8 cellular contexts compared by ENCODE assay signal in the genomic region with DNA sequence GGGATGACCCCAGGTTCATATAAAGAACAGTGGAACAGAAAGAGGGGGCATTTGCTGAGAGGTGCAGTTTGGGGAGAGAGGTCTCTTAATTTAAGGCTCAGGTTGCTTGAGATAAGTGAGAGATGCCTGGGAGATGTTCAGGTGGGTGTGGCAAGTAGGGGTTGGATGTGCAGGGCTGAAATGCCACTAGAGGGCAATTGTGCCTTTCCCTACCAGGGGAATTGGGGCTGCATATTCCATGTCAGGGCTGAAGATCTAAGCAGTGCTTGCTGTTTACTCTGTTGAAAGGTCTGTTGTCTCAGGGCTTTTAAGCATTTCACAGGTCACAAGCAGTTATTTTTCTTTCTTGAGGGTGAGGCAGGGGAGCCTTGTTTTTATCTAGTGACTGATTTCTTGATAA. TPM values are rescaled to one million over a fixed set of nuclear protein-coding genes. Genes with fewer than 3 reads are reported as not detected.
A peak's percentile ranks its signal among the peaks of the same experiment; 100 is the strongest.
DNase-seq lines count a peak whose midpoint lies in the region; ATAC-seq, FAIRE-seq and TF ChIP-seq lines count a peak whose summit lies in the region.

No MANE protein-coding gene starts in this region.

- H3K9me3 Mint-ChIP-seq in CD14-positive monocyte = no peaks in the 10 kb centered on the region

- DNase-seq in AG09309 (ENCODE audit: low read depth) = no peak
- peak; percentile 32 for DNase-seq in H54 (ENCODE audit: insufficient read length, low spot score)
- peak in 1 of 2 experiments; percentile 18 for DNase-seq in PC-9
- peak in 1 of 2 donors; percentile 59 for DNase-seq in foreskin fibroblast
- DNase-seq in small intestine = peak; percentile 30
- no peak for DNase-seq in CD14-positive monocyte (ENCODE audit: low spot score)

- H3K79me2 ChIP-seq in PC-9 (ENCODE audit: low read depth) = no peaks in the 10 kb centered on the region

- TF ChIP-seq CTCF in AG09309 (IDR thresholded peaks at IDR 0.05; ENCODE audit: control insufficient read depth, insufficient read depth, low read depth, low read length, missing control alignments) (peak; percentile 70), PC-9 (conservative IDR thresholded peaks at IDR 0.05) (peak; percentile 48; the same call in 1 of the 2 replicates), foreskin fibroblast (IDR thresholded peaks at IDR 0.05; ENCODE audit: low read depth, low read length) (peak; percentile 47), CD14-positive monocyte (IDR thresholded peaks at IDR 0.05) (no peak)

- POLR2A ChIA-PET in PC-9 (lab: Charles Lee; ENCODE audit: unreplicated experiment) = no interaction called here

- intact Hi-C loops in PC-9 (cut with micrococcal nuclease; ENCODE audit: unreplicated experiment) = no loop called here
- intact Hi-C loops in CD14-positive monocyte (cut with micrococcal nuclease) = no loop called here

- no peak overlapping the region for H3K4me2 ChIP-seq in PC-9

- no peaks in the 10 kb centered on the region for H3K4me1 ChIP-seq in PC-9 (replicated peaks; ENCODE audit: insufficient read depth)
- no peaks in the 10 kb centered on the region for H3K4me1 ChIP-seq in small intestine (ENCODE audit: control insufficient read depth in 2 of 2, insufficient read depth in 1 of 2, low read depth in 1 of 2, low read length in 1 of 2)

- TF ChIP-seq POLR2A in H54 (IDR thresholded peaks at IDR 0.05; ENCODE audit: low read depth, low read length) = no peak

- ATAC-seq in HG02938 (IDR thresholded peaks at IDR 0.05; ENCODE audit: unreplicated experiment) (no peak), HG03521 (IDR thresholded peaks at IDR 0.05; ENCODE audit: unreplicated experiment) (no peak)

- H3K36me3 ChIP-seq in PC-9 (ENCODE audit: low read depth) (no peaks in the 10 kb centered on the region), small intestine (ENCODE audit: control insufficient read depth in 2 of 2, insufficient read depth in 2 of 2, low read length in 2 of 2) (no peaks in the 10 kb centered on the region)

- H2AFZ ChIP-seq in PC-9 = no peak overlapping the region

- CTCF ChIA-PET in PC-9 (lab: Charles Lee) = interaction anchor here (0.6 kb wide), 1 partner anchor 347 kb away, joined by 3 read pairs; no protein-coding TSS in a partner anchor

- no peaks in the 10 kb centered on the region for H4K20me1 ChIP-seq in PC-9 (ENCODE audit: insufficient read depth)

- H3K27ac ChIP-seq in PC-9 = no peak overlapping the region
- H3K27ac ChIP-seq in small intestine (ENCODE audit: low read depth in 1 of 2, low read length in 1 of 2) = no peak overlapping the region

- no peaks in the 10 kb centered on the region for H3K9me2 ChIP-seq in PC-9 (ENCODE audit: insufficient read depth)

- H3K4me3 ChIP-seq in AG09309 (ENCODE audit: control insufficient read depth, low read depth, low read length) = no peak overlapping the region
- no peak overlapping the region for H3K4me3 ChIP-seq in PC-9
- no peak overlapping the region for H3K4me3 ChIP-seq in foreskin fibroblast (ENCODE audit: low read depth in 1 of 2, low read length in 2 of 2)
- no peak overlapping the region for H3K4me3 ChIP-seq in small intestine (ENCODE audit: low read depth in 1 of 2, low read length in 2 of 2)

- H3K27me3 ChIP-seq in PC-9 (ENCODE audit: insufficient read depth, low read depth) = peaks cover 56% of the 10 kb centered on the region
- H3K27me3 ChIP-seq in small intestine (ENCODE audit: control insufficient read depth in 2 of 2, insufficient read depth in 2 of 2, low read length in 2 of 2) = peaks cover 0 to 3% of the 10 kb centered on the region in 2 donors

- no TSS peak for BruUV-seq in PC-9 (replicated peaks; lab: Mats Ljungman, UMichigan)

- no peak for FAIRE-seq in H54 (lab: Jason Lieb, UNC)
- no peak for FAIRE-seq in small intestine (lab: Jason Lieb, UNC)

- no peak overlapping the region for H3K27ac Mint-ChIP-seq in CD14-positive monocyte

- H3K27me3 Mint-ChIP-seq in CD14-positive monocyte (ENCODE audit: low read depth in 3 of 3) = peaks cover 14 to 33% (median 16%) of the 10 kb centered on the region in 3 donors

- no peaks in the 10 kb centered on the region for H3F3A ChIP-seq in PC-9 (ENCODE audit: insufficient read depth, low read depth)

- no peaks in the 10 kb centered on the region for H3K4me1 Mint-ChIP-seq in CD14-positive monocyte

- H3K9me3 ChIP-seq in PC-9 (ENCODE audit: insufficient read depth, low read depth) = no peaks in the 10 kb centered on the region
- H3K9me3 ChIP-seq in small intestine (ENCODE audit: control insufficient read depth, low read depth) = no peaks in the 10 kb centered on the region

- no peaks in the 10 kb centered on the region for H3K36me3 Mint-ChIP-seq in CD14-positive monocyte

- no peak overlapping the region for H3K4me3 Mint-ChIP-seq in CD14-positive monocyte

RNA-seq across cellular contexts. Expression of a gene that starts 7.8 kb away (rescaled TPM):
- 0.10 TPM in 1 of 2 replicates, not detected in the other for total RNA-seq in PC-9 (2021)
- polyA plus RNA-seq in small intestine (1 to 10 TPM in 1 of 3 donors, not detected in 2; 1.2 TPM), CD14-positive monocyte (not detected)

Comparison
In these comparisons a context has a peak if more than half of its experiments do, and no peak if none do; other contexts are left out.
1. DNase-seq: peak in H54 (single experiment) and small intestine (single experiment); none in AG09309 (single experiment) and CD14-positive monocyte (single experiment).